In the genomic region with DNA sequence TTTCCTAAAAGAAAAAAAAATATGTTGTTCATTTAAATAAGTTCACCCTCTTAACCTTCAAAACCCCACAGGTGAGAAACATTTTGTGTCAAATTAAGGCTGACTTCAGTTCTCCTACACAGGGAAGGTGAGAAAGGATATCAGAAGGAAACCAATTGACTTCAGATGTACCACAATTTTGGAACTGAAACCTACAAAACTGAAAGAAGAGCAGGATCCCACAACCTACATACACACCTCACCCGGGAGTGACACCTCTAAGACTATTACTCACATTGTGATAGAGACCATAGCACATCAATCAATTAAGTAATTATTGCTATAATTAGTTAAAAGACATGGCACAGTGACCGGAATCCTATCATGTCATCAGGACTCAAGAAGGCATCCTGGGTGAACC, we compare ENCODE assay signal across 22 cellular contexts. TPM values are rescaled to one million over a fixed set of nuclear protein-coding genes. Genes with fewer than 3 reads are reported as not detected.
"Had no signal": no experiment of that assay in that cellular context is flagged by ENCODE, and none has a peak within 500 bp of the region (broad histone marks: within the 10 kb centered on the region; RNA-seq: fewer than 3 reads in every experiment).

No MANE protein-coding gene starts in this region.

- H3K27me3 ChIP-seq: SJCRH30 had no signal

- H3K36me3 ChIP-seq: SJCRH30 had no signal

- H3K27ac ChIP-seq: HL-60, RWPE1, SJCRH30 had no signal

- ATAC-seq: Panc1, PC-3, SK-N-SH treated with all-trans-retinoic acid at 6 μM for 48 hours had no signal

- DNase-seq: KBM-7, NCI-H1092 treated with DMSO at 0.1 percent for 48 hours, NCI-H1436, NCI-H187, NCI-H2029, NCI-H2081 treated with DMSO at 0.1 percent for 48 hours, NCI-H226, NCI-H446, NCI-H510A, NCI-H524 treated with DMSO at 0.1 percent for 48 hours, NCI-H69, NCI-H774, PC-3, SHP77, SJCRH30 had no signal

- H3K4me3 ChIP-seq: SJCRH30 had no signal

- H3K9me3 ChIP-seq: SJCRH30 had no signal

RNA-seq across cellular contexts. Expression of a gene that starts 47.0 kb away (rescaled TPM):
- total RNA-seq: LHCN-M2; OCI-LY7; T-helper 1 cell treated with Interleukin-12 subunit alpha and Interleukin-12 subunit beta and Interleukin-4 antibody, amounts not matched to agents 30 ng/mL and 1 ng/mL, for 36 hours had no signal
